ENCODE assay signal across 9 cellular contexts in genomic region chr17:28406478-28406824, GRCh38. TPM values are rescaled to one million over a fixed set of nuclear protein-coding genes. Genes with fewer than 3 reads are reported as not detected.
A peak's percentile ranks its signal among the peaks of the same experiment; 100 is the strongest.
DNase-seq lines count a peak whose midpoint lies in the region; ATAC-seq and TF ChIP-seq lines count a peak whose summit lies in the region.
"Had no signal": no experiment of that assay in that cellular context is flagged by ENCODE, and none has a peak within 500 bp of the region (broad histone marks: within the 10 kb centered on the region; RNA-seq: fewer than 3 reads in every experiment).

No MANE protein-coding gene starts in this region.

- peak overlapping the region; percentile 83 for H3K4me3 Mint-ChIP-seq in activated B cell treated with CpG ODN at 0.5 μM for 24 hours

- in situ Hi-C loops in gastrocnemius medialis (cut with MboI; ENCODE audit: low sequenced_read_pairs in 4 of 4) = loop anchor here in 1 of 4 donors (25.0 kb wide), 2 partner anchors 106 to 169 kb away; partner anchors contain the start of gene FOXN1

- H3K79me2 ChIP-seq in ACC112 (ENCODE audit: control insufficient read depth, insufficient read depth, low read length, unreplicated experiment) (no peaks in the 10 kb centered on the region), HCT116 (ENCODE audit: insufficient read depth, low read length) (peaks cover 12% of the 10 kb centered on the region; the same call in 1 of the 2 replicates)

- ATAC-seq in HCT116 = no peak; the same call in 1 of the 2 replicates
- ATAC-seq in activated B cell treated with CpG ODN at 0.5 μM for 24 hours (ENCODE audit: low read depth) = no peak
- peak in 1 of 2 donors; percentile 30 for ATAC-seq in gastrocnemius medialis
- no peak for ATAC-seq in GM18498 (IDR thresholded peaks at IDR 0.05; ENCODE audit: unreplicated experiment)

- H3K4me1 Mint-ChIP-seq in activated B cell treated with CpG ODN at 0.5 μM for 24 hours = peaks cover 8% of the 10 kb centered on the region

- H3K27ac Mint-ChIP-seq in activated B cell treated with CpG ODN at 0.5 μM for 24 hours = no peak overlapping the region

- DNase-seq in HCT116 (ENCODE audit: low read depth, low spot score) (no peak), activated B cell treated with CpG ODN at 0.5 μM for 24 hours (no peak), left ventricle myocardium inferior (no peak), gastrocnemius medialis (no peak), SIG-M5 (lab: John Stamatoyannopoulos, UW) (no peak), NCI-H446 treated with DMSO at 0.1 percent for 48 hours (lab: John Stamatoyannopoulos, UW) (no peak)

- H4K20me1 ChIP-seq in HCT116 (ENCODE audit: insufficient read depth) = no peaks in the 10 kb centered on the region

- CTCF ChIA-PET in HCT116 (lab: Charles Lee) (interaction anchor here (3.2 kb wide), 1 partner anchor 11 kb away, joined by 20 read pairs; no protein-coding TSS in a partner anchor), activated B cell treated with CpG ODN at 0.5 μM for 24 hours (lab: Charles Lee) (interaction anchor here (5.1 kb wide), 1 partner anchor 10 kb away, joined by 26 read pairs; no protein-coding TSS in a partner anchor)

- H3K9me3 ChIP-seq in HCT116 (ENCODE audit: control insufficient read depth in 1 of 2, insufficient read depth in 1 of 2, low read depth in 1 of 2, low read length in 2 of 2) (no peaks in the 10 kb centered on the region), left ventricle myocardium inferior (replicated peaks) (no peaks in the 10 kb centered on the region), gastrocnemius medialis (no peaks in the 10 kb centered on the region)

- H3K4me2 ChIP-seq in HCT116 (ENCODE audit: low read length) = peak overlapping the region; percentile 91

- H2AFZ ChIP-seq in ACC112 (ENCODE audit: low read length, unreplicated experiment) = peak overlapping the region; percentile 33
- H2AFZ ChIP-seq in HCT116 (ENCODE audit: low read depth, low read length, poor library complexity, severe bottlenecking) = peak overlapping the region; percentile 57

- no peaks in the 10 kb centered on the region for H3K36me3 Mint-ChIP-seq in activated B cell treated with CpG ODN at 0.5 μM for 24 hours (ENCODE audit: low read depth)

- intact Hi-C loops in HCT116 (cut with micrococcal nuclease) = no loop called here
- intact Hi-C loops in activated B cell treated with CpG ODN at 0.5 μM for 24 hours (cut with micrococcal nuclease) = loop anchor here (1.0 kb wide), 3 partner anchors 11 to 71 kb away; partner anchors contain the start of genes IFT20, SARM1 and TNFAIP1
- intact Hi-C loops in left ventricle myocardium inferior (cut with micrococcal nuclease) = no loop called here
- intact Hi-C loops in gastrocnemius medialis (cut with DNase I; ENCODE audit: low total_unique reads) = no loop called here

- no peak overlapping the region for H3K27ac ChIP-seq in ACC112 (ENCODE audit: low read depth, low read length)
- no peak overlapping the region; the same call in 1 of the 2 replicates for H3K27ac ChIP-seq in HCT116 (ENCODE audit: low read depth, low read length)
- peak overlapping the region; percentile 66 for H3K27ac ChIP-seq in left ventricle myocardium inferior (replicated peaks)
- no peak overlapping the region for H3K27ac ChIP-seq in gastrocnemius medialis

- H3K36me3 ChIP-seq in ACC112 (ENCODE audit: insufficient read depth, low read length) (no peaks in the 10 kb centered on the region), HCT116 (ENCODE audit: control insufficient read depth in 1 of 2, insufficient read depth in 2 of 2, low read length in 2 of 2) (peaks cover 13 to 16% of the 10 kb centered on the region in 2 experiments; a peak in 3 of 4 replicates), left ventricle myocardium inferior (peaks cover 10% of the 10 kb centered on the region), gastrocnemius medialis (peaks cover 0 to 7% of the 10 kb centered on the region in 2 donors)

- TF ChIP-seq POLR2A in HCT116 (IDR thresholded peaks at IDR 0.05; ENCODE audit: borderline replicate concordance, extremely low read depth, insufficient read depth, insufficient read length) (no peak), gastrocnemius medialis (IDR thresholded peaks at IDR 0.05) (no peak)

- H3K9me3 Mint-ChIP-seq in activated B cell treated with CpG ODN at 0.5 μM for 24 hours = no peaks in the 10 kb centered on the region

- H3K27me3 Mint-ChIP-seq in activated B cell treated with CpG ODN at 0.5 μM for 24 hours = peaks cover 4% of the 10 kb centered on the region

- H3K4me1 ChIP-seq in ACC112 (ENCODE audit: control insufficient read depth, insufficient read depth, low read length, unreplicated experiment) = peaks cover 7% of the 10 kb centered on the region
- H3K4me1 ChIP-seq in HCT116 (ENCODE audit: control insufficient read depth in 1 of 2, insufficient read depth in 2 of 2, low read length in 2 of 2) = peaks cover 4 to 26% of the 10 kb centered on the region in 2 experiments; a peak in 3 of 4 replicates
- peaks cover 23% of the 10 kb centered on the region for H3K4me1 ChIP-seq in left ventricle myocardium inferior
- H3K4me1 ChIP-seq in gastrocnemius medialis = peaks cover 8 to 15% of the 10 kb centered on the region in 2 donors

- peak overlapping the region; percentile 74 for H3K9ac ChIP-seq in HCT116 (ENCODE audit: low read length)

- RAD21 ChIA-PET in HCT116 (lab: Charles Lee; ENCODE audit: low non-redundant PET in 1 of 2, low total read pairs in 2 of 2, uncharacterized antibody in 2 of 2, unreplicated experiment in 2 of 2) = interaction anchor here in 1 of 2 experiments (0.5 kb wide), 1 partner anchor 13 kb away, joined by 3 read pairs; no protein-coding TSS in a partner anchor

- H3K27me3 ChIP-seq in ACC112 (ENCODE audit: insufficient read depth, low read length) (no peaks in the 10 kb centered on the region), HCT116 (ENCODE audit: insufficient read depth, low read length) (no peaks in the 10 kb centered on the region), left ventricle myocardium inferior (ENCODE audit: low read depth) (peaks cover 37% of the 10 kb centered on the region), gastrocnemius medialis (no peaks in the 10 kb centered on the region)

- TSS peak; percentile 62 for BruUV-seq in HCT116 (replicated peaks; lab: Mats Ljungman, UMichigan)

- no peak for TF ChIP-seq RAD21 in HCT116 (IDR thresholded peaks at IDR 0.05; ENCODE audit: low read depth)

- POLR2A ChIA-PET in HCT116 (lab: Charles Lee) (interaction anchor here (1.8 kb wide), 1 partner anchor 10 kb away, joined by 4 read pairs; no protein-coding TSS in a partner anchor), activated B cell treated with CpG ODN at 0.5 μM for 24 hours (lab: Charles Lee) (interaction anchor here (1.0 kb wide), 1 partner anchor 10 kb away, joined by 3 read pairs; no protein-coding TSS in a partner anchor)

- TF ChIP-seq CTCF in HCT116 (IDR thresholded peaks at IDR 0.05 in 2 of 3, conservative IDR thresholded peaks at IDR 0.05 in 1 of 3; ENCODE audit: borderline replicate concordance in 1 of 3, insufficient read depth in 1 of 3, low read depth in 2 of 3, low read length in 2 of 3) (no peak), activated B cell treated with CpG ODN at 0.5 μM for 24 hours (IDR thresholded peaks at IDR 0.05) (no peak), left ventricle myocardium inferior (IDR thresholded peaks at IDR 0.05; ENCODE audit: borderline replicate concordance) (no peak), gastrocnemius medialis (IDR thresholded peaks at IDR 0.05 in 4 of 5, conservative IDR thresholded peaks at IDR 0.05 in 1 of 5) (no peak)

- no peaks in the 10 kb centered on the region for H3K9me2 ChIP-seq in HCT116 (ENCODE audit: insufficient read depth)

- H3K4me3 ChIP-seq in ACC112 (ENCODE audit: low read depth, low read length) = peak overlapping the region; percentile 87
- H3K4me3 ChIP-seq in HCT116 (replicated peaks in 1 of 2; ENCODE audit: low read depth in 1 of 2, low read length in 2 of 2) = peak overlapping the region; percentile 73 to 89
- peak overlapping the region; percentile 91 for H3K4me3 ChIP-seq in left ventricle myocardium inferior
- peak overlapping the region; percentile 65 to 87 (median 84) for H3K4me3 ChIP-seq in gastrocnemius medialis

TF ChIP-seq in HCT116, 20 proteins besides CTCF, POLR2A, EP300 and RAD21 (continues in another document):
- TF ChIP-seq JUND (IDR thresholded peaks at IDR 0.05) = no peak
- no peak for TF ChIP-seq EZH2 (IDR thresholded peaks at IDR 0.05)
- no peak for TF ChIP-seq ZNF274 (IDR thresholded peaks at IDR 0.05; ENCODE audit: low read depth, low read length)
- no peak for TF ChIP-seq MAX (IDR thresholded peaks at IDR 0.05)

RNA-seq across cellular contexts. Expression of gene SLC46A1, which starts 0.4 kb away (rescaled TPM):
- total RNA-seq in HCT116 (2021; ENCODE audit: unreplicated experiment) (17.8 TPM), activated B cell treated with CpG ODN at 0.5 μM for 24 hours (1.5 and 2.1 TPM in 2 replicates), left ventricle myocardium inferior (6.0 TPM), gastrocnemius medialis (1 to 10 TPM; 1.9 to 3.5 (median 2.4) TPM)
- polyA plus RNA-seq in HCT116 (2012) = 7.0 and 7.1 TPM in 2 replicates

RNA-seq across cellular contexts. Expression of gene SARM1, which starts 35.0 kb away (rescaled TPM):
- 1.3 TPM for total RNA-seq in HCT116 (2021; ENCODE audit: unreplicated experiment)
- polyA plus RNA-seq in HCT116 (2012) = 1.3 and 1.7 TPM in 2 replicates
- 15.0 and 19.9 TPM in 2 replicates for total RNA-seq in activated B cell treated with CpG ODN at 0.5 μM for 24 hours
- 5.1 TPM for total RNA-seq in left ventricle myocardium inferior
- total RNA-seq in gastrocnemius medialis = 1 to 10 TPM in 3 of 4 donors, under 1 TPM in 1; 0.78 to 1.9 (median 1.7) TPM

RNA-seq across cellular contexts. Expression of gene VTN, which starts 36.3 kb away (rescaled TPM):
- total RNA-seq in HCT116 (2021; ENCODE audit: unreplicated experiment) = 1.5 TPM
- polyA plus RNA-seq in HCT116 (2012) = not detected in 2 replicates
- total RNA-seq in activated B cell treated with CpG ODN at 0.5 μM for 24 hours = 0.18 TPM in 1 of 2 replicates, not detected in the other
- 40.4 TPM for total RNA-seq in left ventricle myocardium inferior
- total RNA-seq in gastrocnemius medialis = 10 to 100 TPM in 1 of 4 donors, 1 to 10 TPM in 1, not detected in 2; 3.8 to 11.5 TPM
- total RNA-seq: glomerular endothelial cell had no signal

RNA-seq across cellular contexts. Expression of gene SEBOX, which starts 41.5 kb away (rescaled TPM):
- total RNA-seq in HCT116 (2021; ENCODE audit: unreplicated experiment) (not detected), activated B cell treated with CpG ODN at 0.5 μM for 24 hours (not detected in 2 replicates), left ventricle myocardium inferior (not detected), gastrocnemius medialis (not detected)
- polyA plus RNA-seq in HCT116 (2012) = not detected in 2 replicates
- total RNA-seq: glomerular endothelial cell had no signal

RNA-seq across cellular contexts. Expression of gene POLDIP2, which starts 49.1 kb away (rescaled TPM):
- total RNA-seq in HCT116 (2021; ENCODE audit: unreplicated experiment) (78.0 TPM), activated B cell treated with CpG ODN at 0.5 μM for 24 hours (60.5 and 65.2 TPM in 2 replicates), left ventricle myocardium inferior (154 TPM), gastrocnemius medialis (100 to 1,000 TPM; 217 to 281 (median 237) TPM)
- 58.6 and 65.7 TPM in 2 replicates for polyA plus RNA-seq in HCT116 (2012)
